16 cellular contexts compared by ENCODE assay signal in the genomic region with DNA sequence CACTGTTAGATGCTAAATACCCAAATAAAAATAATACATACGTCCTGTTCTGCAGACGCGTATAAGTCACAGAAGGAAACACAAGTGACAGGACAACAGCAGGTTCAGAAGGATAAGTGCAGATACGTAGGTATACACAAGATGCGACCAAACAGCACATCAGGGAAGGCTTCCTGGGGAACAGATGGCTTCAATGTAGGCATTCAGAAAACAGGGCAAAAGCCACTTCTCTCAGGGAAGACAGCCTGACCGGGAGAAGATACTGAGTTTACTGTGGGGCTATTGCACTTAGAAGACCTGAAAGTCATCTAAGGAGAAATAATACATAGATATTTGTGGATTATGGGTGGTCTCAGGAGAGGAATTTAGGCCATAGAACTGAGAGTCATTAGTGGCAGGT. TPM values are rescaled to one million over a fixed set of nuclear protein-coding genes. Genes with fewer than 3 reads are reported as not detected.
DNase-seq lines count a peak whose midpoint lies in the region; ATAC-seq, FAIRE-seq and TF ChIP-seq lines count a peak whose summit lies in the region.
"Had no signal": no experiment of that assay in that cellular context is flagged by ENCODE, and none has a peak within 500 bp of the region (broad histone marks: within the 10 kb centered on the region; RNA-seq: fewer than 3 reads in every experiment).

No MANE protein-coding gene starts in this region.

- no peak overlapping the region for H2AFZ ChIP-seq in GM12878 (ENCODE audit: control insufficient read depth, low read depth, low read length)

- RAD21 ChIA-PET in GM12878 (lab: Charles Lee; ENCODE audit: unreplicated experiment): interaction anchor here (1.8 to 7.9 kb wide), 4 partner anchors 10 to 55 kb away, joined by 5 to 172 read pairs (median 74); no protein-coding TSS in a partner anchor

- no peaks in the 10 kb centered on the region for H3K27me3 Mint-ChIP-seq in T-helper 2 cell treated with Interferon-gamma antibody and Interleukin-4, amounts not matched to agents 5 μg/mL and 100 μg/mL, for 36 hours (ENCODE audit: low read depth)

- TF ChIP-seq RAD21 in GM12878 (IDR thresholded peaks at IDR 0.05; ENCODE audit: insufficient read depth, low read depth, low read length): no peak

- peak overlapping the region; percentile 94 for H3K4me3 Mint-ChIP-seq in T-helper 2 cell treated with Interferon-gamma antibody and Interleukin-4, amounts not matched to agents 5 μg/mL and 100 μg/mL, for 36 hours

- peaks cover 76% of the 10 kb centered on the region for H3K79me2 ChIP-seq in GM12878 (ENCODE audit: control insufficient read depth, insufficient read depth, low read length)

- peak overlapping the region; percentile 95 for H3K4me2 ChIP-seq in GM12878 (ENCODE audit: control insufficient read depth, insufficient read depth)

- peak overlapping the region; percentile 94 for H3K4me3 ChIP-seq in GM12878
- peak overlapping the region in 5 of 7 experiments; percentile 27 to 38 (median 33) for H3K4me3 ChIP-seq in skin epidermis
- H3K4me3 ChIP-seq in body of pancreas: no peak overlapping the region

- FAIRE-seq in GM12891 (lab: Jason Lieb, UNC) (peak; percentile 79), GM12878 (lab: Jason Lieb, UNC) (no peak)
- FAIRE-seq: D721Med had no signal

- no peaks in the 10 kb centered on the region for H4K20me1 ChIP-seq in GM12878 (ENCODE audit: control insufficient read depth, insufficient read depth)

- peak overlapping the region; percentile 99 for H3K27ac ChIP-seq in GM12878 (ENCODE audit: control insufficient read depth, insufficient read depth)
- H3K27ac ChIP-seq in skin epidermis: peak overlapping the region in 7 of 21 experiments; percentile 21 to 86 (median 44)
- no peak overlapping the region for H3K27ac ChIP-seq in body of pancreas
- H3K27ac ChIP-seq: adrenal gland had no signal

- peaks cover 22% of the 10 kb centered on the region for H3K36me3 Mint-ChIP-seq in T-helper 2 cell treated with Interferon-gamma antibody and Interleukin-4, amounts not matched to agents 5 μg/mL and 100 μg/mL, for 36 hours (ENCODE audit: low read depth)

- 3% methylated on average over 6 of the region's 6 CpGs for WGBS in GM12878 (ENCODE audit: insufficient coverage, insufficient replicate concordance, low lambda C conversion rate, missing lambda C conversion rate)
- 57 to 66% methylated on average over 6 of the region's 6 CpGs for WGBS in body of pancreas, 2 donors

- H3K27me3 ChIP-seq in GM12878 (replicated peaks in 1 of 2; ENCODE audit: control insufficient read depth in 2 of 2, insufficient read depth in 2 of 2, low read length in 1 of 2): no peaks in the 10 kb centered on the region
- H3K27me3 ChIP-seq in body of pancreas: no peaks in the 10 kb centered on the region
- H3K27me3 ChIP-seq: adrenal gland had no signal

- intact Hi-C loops in GM12878 (cut with micrococcal nuclease; ENCODE audit: unreplicated experiment) (no loop called here), body of pancreas (cut with DNase I) (no loop called here)

- TF ChIP-seq CTCF in GM12878 (IDR thresholded peaks at IDR 0.05 in 2 of 3, conservative IDR thresholded peaks at IDR 0.05 in 1 of 3; ENCODE audit: control insufficient read depth in 2 of 3, extremely low read depth in 1 of 3, insufficient read depth in 1 of 3, low read depth in 3 of 3, low read length in 3 of 3) (no peak), body of pancreas (IDR thresholded peaks at IDR 0.05) (no peak)

- ATAC-seq in GM12878: no peak
- ATAC-seq in body of pancreas: no peak
- no peak for ATAC-seq in esophagus mucosa
- ATAC-seq: left cardiac atrium had no signal

- peak overlapping the region; percentile 3 for H3K27ac Mint-ChIP-seq in T-helper 2 cell treated with Interferon-gamma antibody and Interleukin-4, amounts not matched to agents 5 μg/mL and 100 μg/mL, for 36 hours

- no TSS peak for BruUV-seq in GM12878 (replicated peaks; lab: Mats Ljungman, UMichigan)

- POLR2A ChIA-PET in GM12878 (lab: Charles Lee): interaction anchor here (0.6 to 8.8 kb wide), 8 partner anchors 18 to 171 kb away, joined by 3 to 330 read pairs (median 46); partner anchors contain the start of gene HLA-DOA

- H3K9ac ChIP-seq in GM12878 (ENCODE audit: control insufficient read depth, insufficient read depth, low read length): peak overlapping the region; percentile 87

- H3K9me3 ChIP-seq in GM12878 (replicated peaks; ENCODE audit: control insufficient read depth, insufficient read depth, low read length): peaks cover 2% of the 10 kb centered on the region; the same call in 2 of the 3 replicates
- H3K9me3 ChIP-seq in body of pancreas: no peaks in the 10 kb centered on the region
- H3K9me3 ChIP-seq: adrenal gland had no signal

- no peaks in the 10 kb centered on the region for H3K9me3 Mint-ChIP-seq in T-helper 2 cell treated with Interferon-gamma antibody and Interleukin-4, amounts not matched to agents 5 μg/mL and 100 μg/mL, for 36 hours

- TF ChIP-seq EP300 in GM12878 (IDR thresholded peaks at IDR 0.05; ENCODE audit: borderline replicate concordance in 1 of 2, control insufficient read depth in 1 of 2, low read depth in 2 of 2, low read length in 2 of 2): no peak

- H3K4me1 ChIP-seq in GM12878 (ENCODE audit: control insufficient read depth, insufficient read depth, low read length): peaks cover 10% of the 10 kb centered on the region; the same call in 1 of the 2 replicates
- no peaks in the 10 kb centered on the region for H3K4me1 ChIP-seq in body of pancreas

- CTCF ChIA-PET in GM12878 (lab: Yijun Ruan, JAX): interaction anchor here (0.8 to 6.0 kb wide), 10 partner anchors 9 to 117 kb away, joined by 3 to 59 read pairs (median 4); no protein-coding TSS in a partner anchor

- TF ChIP-seq POLR2A in GM12891 (IDR thresholded peaks at IDR 0.05; ENCODE audit: low read depth, low read length) (no peak), GM12878 (IDR thresholded peaks at IDR 0.05; ENCODE audit: low read depth, low read length) (0 out of 2 replicates have a peak, but pooled peaks have one; percentile 40), body of pancreas (IDR thresholded peaks at IDR 0.05) (no peak)

- H3K36me3 ChIP-seq in GM12878 (ENCODE audit: control insufficient read depth in 2 of 2, insufficient read depth in 2 of 2, low read length in 1 of 2) (peaks cover 11 to 18% of the 10 kb centered on the region in 2 experiments), body of pancreas (replicated peaks in 1 of 2; ENCODE audit: insufficient read depth in 1 of 2, low read depth in 2 of 2) (no peaks in the 10 kb centered on the region)
- H3K36me3 ChIP-seq: adrenal gland had no signal

- DNase-seq in T-helper 2 cell treated with Interferon-gamma antibody and Interleukin-4, amounts not matched to agents 5 μg/mL and 100 μg/mL, for 36 hours (ENCODE audit: low spot score): no peak
- DNase-seq in T-helper 2 cell: no peak
- DNase-seq in GM12891 (ENCODE audit: insufficient read length, low spot score): no peak
- no peak for DNase-seq in GM12878 (ENCODE audit: low read depth, low spot score)
- DNase-seq in body of pancreas: no peak
- DNase-seq in activated CD4-positive, CD25-positive, alpha-beta regulatory T cell (lab: John Stamatoyannopoulos, UW): no peak
- DNase-seq: adrenal gland; left cardiac atrium; NCI-H2029; NCI-H774; retina; stimulated activated CD4-positive, alpha-beta T cell treated with anti-CD3 and anti-CD28 coated beads, Interleukin-2, amount 100 ng/mL, for 48 hours; T1000 had no signal

- SMC1A ChIA-PET in GM12878 (lab: Charles Lee; ENCODE audit: uncharacterized antibody, unreplicated experiment): interaction anchor here (0.8 to 8.9 kb wide), 12 partner anchors 9 to 100 kb away, joined by 3 to 176 read pairs (median 9); no protein-coding TSS in a partner anchor

- in situ Hi-C loops in GM12878 (cut with MboI): loop anchor here (25.0 kb wide), 1 partner anchor 1591 kb away; no protein-coding TSS in a partner anchor

- peaks cover 41% of the 10 kb centered on the region for H3K4me1 Mint-ChIP-seq in T-helper 2 cell treated with Interferon-gamma antibody and Interleukin-4, amounts not matched to agents 5 μg/mL and 100 μg/mL, for 36 hours (ENCODE audit: low read depth)

RNA-seq across cellular contexts. Expression of gene HLA-DPA1, which starts 1.9 kb away (rescaled TPM):
- 1,963 TPM for polyA plus RNA-seq in GM12891 (2012; ENCODE audit: low read depth, missing spikeins)
- 426 and 443 TPM in 2 replicates for total RNA-seq in GM12878 (2013; cell fraction: nucleolus; rRNA removed)
- total RNA-seq in GM12878 (2014; rRNA removed): 1,084 and 1,097 TPM in 2 replicates
- total RNA-seq in GM12878 (2014; rRNA removed; fragmentation: Illumina TruSeq; extraction: Trizol): 990 and 1,018 TPM in 2 replicates
- total RNA-seq in GM12878 (2021): 707 and 749 TPM in 2 replicates
- polyA plus RNA-seq in GM12878 (2011; ENCODE audit: low read depth): 802 TPM
- 1,074 and 1,640 TPM in 2 replicates for polyA plus RNA-seq in GM12878 (2011; rRNA removed)
- polyA plus RNA-seq in GM12878 (2011; cell fraction: cytosol; rRNA removed): 1,290 and 1,476 TPM in 2 replicates
- polyA plus RNA-seq in GM12878 (2011; cell fraction: nucleus; rRNA removed): 450 and 715 TPM in 2 replicates
- polyA plus RNA-seq in GM12878 (2012): 953 and 1,333 TPM in 2 replicates
- 1,388 and 1,535 TPM in 2 replicates for polyA plus RNA-seq in GM12878 (2014; fragmentation: Illumina TruSeq; extraction: Trizol)
- 100 to 1,000 TPM; 508 to 665 TPM for polyA plus RNA-seq in GM12878 (2014; fragmentation: Nextera tagmentation; extraction: Ambion mirVana)
- 952 and 1,003 TPM in 2 replicates for polyA plus RNA-seq in GM12878 (2014; rRNA removed)
- 100 to 1,000 TPM; 640 to 684 TPM for polyA plus RNA-seq in GM12878 (2016; fragmentation: Nextera tagmentation; extraction: Ambion mirVana)
- 630 and 837 TPM in 2 replicates for polyA minus RNA-seq in GM12878 (2011; rRNA and poly(A)+ RNA removed)
- polyA minus RNA-seq in GM12878 (2011; cell fraction: cytosol; rRNA and poly(A)+ RNA removed): 250 and 316 TPM in 2 replicates
- 116 and 131 TPM in 2 replicates for polyA minus RNA-seq in GM12878 (2011; cell fraction: nucleus; rRNA and poly(A)+ RNA removed)
- 10 to 100 TPM; 10.5 to 81.7 TPM for total RNA-seq in body of pancreas
- total RNA-seq in esophagus mucosa: 12.7 TPM

RNA-seq across cellular contexts. Expression of gene HLA-DPB1, which starts 4.2 kb away (rescaled TPM):
- 654 TPM for polyA plus RNA-seq in GM12891 (2012; ENCODE audit: low read depth, missing spikeins)
- 134 and 137 TPM in 2 replicates for total RNA-seq in GM12878 (2013; cell fraction: nucleolus; rRNA removed)
- 395 and 404 TPM in 2 replicates for total RNA-seq in GM12878 (2014; rRNA removed)
- 285 and 287 TPM in 2 replicates for total RNA-seq in GM12878 (2014; rRNA removed; fragmentation: Illumina TruSeq; extraction: Trizol)
- 481 and 486 TPM in 2 replicates for total RNA-seq in GM12878 (2021)
- polyA plus RNA-seq in GM12878 (2011; ENCODE audit: low read depth): 254 TPM
- polyA plus RNA-seq in GM12878 (2011; rRNA removed): 292 and 430 TPM in 2 replicates
- 502 and 678 TPM in 2 replicates for polyA plus RNA-seq in GM12878 (2011; cell fraction: cytosol; rRNA removed)
- polyA plus RNA-seq in GM12878 (2011; cell fraction: nucleus; rRNA removed): 323 and 407 TPM in 2 replicates
- polyA plus RNA-seq in GM12878 (2012): 456 and 490 TPM in 2 replicates
- polyA plus RNA-seq in GM12878 (2014; fragmentation: Illumina TruSeq; extraction: Trizol): 226 and 305 TPM in 2 replicates
- 100 to 1,000 TPM; 101 to 177 TPM for polyA plus RNA-seq in GM12878 (2014; fragmentation: Nextera tagmentation; extraction: Ambion mirVana)
- 675 and 740 TPM in 2 replicates for polyA plus RNA-seq in GM12878 (2014; rRNA removed)
- polyA plus RNA-seq in GM12878 (2016; fragmentation: Nextera tagmentation; extraction: Ambion mirVana): 100 to 1,000 TPM; 346 to 359 TPM
- 225 and 371 TPM in 2 replicates for polyA minus RNA-seq in GM12878 (2011; rRNA and poly(A)+ RNA removed)
- polyA minus RNA-seq in GM12878 (2011; cell fraction: cytosol; rRNA and poly(A)+ RNA removed): 92.2 and 105 TPM in 2 replicates
- 45.3 and 62.7 TPM in 2 replicates for polyA minus RNA-seq in GM12878 (2011; cell fraction: nucleus; rRNA and poly(A)+ RNA removed)
- total RNA-seq in body of pancreas: 10 to 100 TPM; 41.2 to 52.4 TPM
- total RNA-seq in esophagus mucosa: 10.5 TPM

Comparison
In these comparisons a context has a peak if more than half of its experiments do, and no peak if none do; other contexts are left out.
1. H3K4me3 ChIP-seq: peak in GM12878 (single experiment) and skin epidermis (5 of 7); none in body of pancreas (0 of 2).
2. RNA of gene HLA-DPA1, which starts 1.9 kb away (total RNA-seq): 426 to 1,097 TPM in GM12878; 10.5 to 81.7 TPM in body of pancreas and 12.7 TPM in esophagus mucosa (single experiment); every median in the first group is over 4 times any median in the second.